8 cellular contexts compared by ENCODE assay signal in genomic region chr12:57237952-57238853, GRCh38. TPM values are rescaled to one million over a fixed set of nuclear protein-coding genes. Genes with fewer than 3 reads are reported as not detected.
DNase-seq lines count a peak whose midpoint lies in the region; ATAC-seq and TF ChIP-seq lines count a peak whose summit lies in the region.

No MANE protein-coding gene starts in this region.

- no peak for ATAC-seq in activated B cell treated with CpG ODN at 0.5 μM for 24 hours (ENCODE audit: low read depth)
- ATAC-seq in HG02973 (IDR thresholded peaks at IDR 0.05; ENCODE audit: unreplicated experiment), result no peak
- no peak for ATAC-seq in HG03135 (IDR thresholded peaks at IDR 0.05; ENCODE audit: unreplicated experiment)

- H3K27me3 Mint-ChIP-seq in activated B cell treated with CpG ODN at 0.5 μM for 24 hours, result peaks cover 8% of the 10 kb centered on the region

- H3K4me1 ChIP-seq in HAP-1 (peaks cover 22% of the 10 kb centered on the region), left ventricle myocardium inferior (peaks cover 82% of the 10 kb centered on the region), thyroid gland (peaks cover 23 to 52% of the 10 kb centered on the region in 2 donors)

- H3K9me3 ChIP-seq in HAP-1, result no peaks in the 10 kb centered on the region
- H3K9me3 ChIP-seq in left ventricle myocardium inferior (replicated peaks), result no peaks in the 10 kb centered on the region
- H3K9me3 ChIP-seq in thyroid gland, result no peaks in the 10 kb centered on the region

- peak; percentile 6; the same call in 1 of the 2 replicates for TF ChIP-seq CTCF in BJ (IDR thresholded peaks at IDR 0.05; ENCODE audit: insufficient read depth, low read depth, low read length)
- no peak for TF ChIP-seq CTCF in activated B cell treated with CpG ODN at 0.5 μM for 24 hours (IDR thresholded peaks at IDR 0.05)
- no peak for TF ChIP-seq CTCF in left ventricle myocardium inferior (IDR thresholded peaks at IDR 0.05; ENCODE audit: borderline replicate concordance)
- TF ChIP-seq CTCF in thyroid gland (IDR thresholded peaks at IDR 0.05), result no peak

- WGBS in thyroid gland, 2 donors, result 5% methylated on average over 40 to 50 of the region's 62 CpGs

- DNase-seq in BJ (ENCODE audit: low read depth) (no peak), HAP-1 (ENCODE audit: low spot score in 2 of 2) (peak in 1 of 2 experiments; percentile 40), activated B cell treated with CpG ODN at 0.5 μM for 24 hours (peak; percentile 41), left ventricle myocardium inferior (no peak), thyroid gland (no peak)
- peak; percentile 56 for DNase-seq in stimulated activated CD8-positive, alpha-beta memory T cell treated with anti-CD3 and anti-CD28 coated beads, Interleukin-4, amount 100 ng/mL, for 48 hours

- H3K36me3 ChIP-seq in BJ (ENCODE audit: control insufficient read depth, insufficient read depth, low read length) (peaks cover 24% of the 10 kb centered on the region), HAP-1 (replicated peaks) (peaks cover 26% of the 10 kb centered on the region), left ventricle myocardium inferior (peaks cover 18% of the 10 kb centered on the region), thyroid gland (peaks cover 11 to 14% of the 10 kb centered on the region in 2 donors)

- no peak overlapping the region for H3K27ac Mint-ChIP-seq in activated B cell treated with CpG ODN at 0.5 μM for 24 hours

- peaks cover 94% of the 10 kb centered on the region for H3K4me1 Mint-ChIP-seq in activated B cell treated with CpG ODN at 0.5 μM for 24 hours

- H3K4me3 ChIP-seq in BJ (ENCODE audit: low read depth, low read length) (peak overlapping the region; percentile 18; the same call in 1 of the 2 replicates), HAP-1 (peak overlapping the region; percentile 54), left ventricle myocardium inferior (peak overlapping the region; percentile 69), thyroid gland (replicated peaks in 1 of 3) (peak overlapping the region in 1 of 3 donors; percentile 25)

- CTCF ChIA-PET in BJ (lab: Yijun Ruan, JAX), result interaction anchor here (1.0 to 14.1 kb wide), 18 partner anchors 9 to 229 kb away, joined by 3 to 334 read pairs (median 5); partner anchors contain the start of genes INHBE, NXPH4, SHMT2 and STAC3
- CTCF ChIA-PET in activated B cell treated with CpG ODN at 0.5 μM for 24 hours (lab: Charles Lee), result interaction anchor here (0.6 to 20.9 kb wide), 7 partner anchors 8 to 221 kb away, joined by 3 to 390 read pairs (median 9); partner anchors contain the start of genes GLI1, NXPH4, SHMT2 and STAC3

- TF ChIP-seq POLR2A in thyroid gland (IDR thresholded peaks at IDR 0.05), result no peak

- H3K4me3 Mint-ChIP-seq in activated B cell treated with CpG ODN at 0.5 μM for 24 hours, result peak overlapping the region; percentile 89

- in situ Hi-C loops in HAP-1 (cut with MboI; ENCODE audit: low sequenced_read_pairs), result no loop called here

- POLR2A ChIA-PET in BJ (lab: Charles Lee), result interaction anchor here (1.0 to 1.5 kb wide), 2 partner anchors 8 to 9 kb away, joined by 5 read pairs; partner anchors contain the start of gene SHMT2
- POLR2A ChIA-PET in activated B cell treated with CpG ODN at 0.5 μM for 24 hours (lab: Charles Lee), result interaction anchor here (0.6 to 9.0 kb wide), 5 partner anchors 12 to 242 kb away, joined by 3 to 268 read pairs (median 3); partner anchors contain the start of genes ARHGAP9, NXPH4 and SHMT2

- H3K27ac ChIP-seq in left ventricle myocardium inferior (replicated peaks) (peak overlapping the region; percentile 83), thyroid gland (no peak overlapping the region)

- H3K9me3 Mint-ChIP-seq in activated B cell treated with CpG ODN at 0.5 μM for 24 hours, result no peaks in the 10 kb centered on the region

- intact Hi-C loops in activated B cell treated with CpG ODN at 0.5 μM for 24 hours (cut with micrococcal nuclease) (no loop called here), left ventricle myocardium inferior (cut with micrococcal nuclease) (no loop called here), thyroid gland (cut with DNase I) (no loop called here)

- peaks cover 22% of the 10 kb centered on the region for H3K36me3 Mint-ChIP-seq in activated B cell treated with CpG ODN at 0.5 μM for 24 hours (ENCODE audit: low read depth)

- H3K27me3 ChIP-seq in BJ (ENCODE audit: control insufficient read depth, insufficient read depth, low read length), result no peaks in the 10 kb centered on the region; the same call in 1 of the 2 replicates
- no peaks in the 10 kb centered on the region for H3K27me3 ChIP-seq in HAP-1 (ENCODE audit: low read depth)
- H3K27me3 ChIP-seq in left ventricle myocardium inferior (ENCODE audit: low read depth), result peaks cover 85% of the 10 kb centered on the region
- peaks cover 30% of the 10 kb centered on the region for H3K27me3 ChIP-seq in thyroid gland

RNA-seq across cellular contexts. Expression of gene SHMT2, which starts 8.7 kb away (rescaled TPM):
- 299 and 550 TPM in 2 replicates for polyA plus RNA-seq in BJ (2011; rRNA removed)
- polyA minus RNA-seq in BJ (2011; rRNA and poly(A)+ RNA removed), result 213 and 403 TPM in 2 replicates
- total RNA-seq in activated B cell treated with CpG ODN at 0.5 μM for 24 hours, result 268 and 270 TPM in 2 replicates
- total RNA-seq in left ventricle myocardium inferior, result 22.9 TPM
- total RNA-seq in thyroid gland, result 10 to 100 TPM; 34.0 to 58.4 (median 49.8) TPM

RNA-seq across cellular contexts. Expression of gene STAC3, which starts 12.8 kb away (rescaled TPM):
- polyA plus RNA-seq in BJ (2011; rRNA removed), result 0.12 and 0.48 TPM in 2 replicates
- 0.62 and 0.67 TPM in 2 replicates for polyA minus RNA-seq in BJ (2011; rRNA and poly(A)+ RNA removed)
- total RNA-seq in activated B cell treated with CpG ODN at 0.5 μM for 24 hours, result 4.6 and 5.5 TPM in 2 replicates
- total RNA-seq in left ventricle myocardium inferior, result 0.69 TPM
- total RNA-seq in thyroid gland, result 1 to 10 TPM in 2 of 4 donors, under 1 TPM in 1, not detected in 1; 0.88 to 7.3 (median 3.0) TPM

RNA-seq across cellular contexts. Expression of gene NXPH4, which starts 21.6 kb away (rescaled TPM):
- polyA plus RNA-seq in BJ (2011; rRNA removed), result 1.4 and 2.8 TPM in 2 replicates
- 1.8 and 2.2 TPM in 2 replicates for polyA minus RNA-seq in BJ (2011; rRNA and poly(A)+ RNA removed)
- 3.4 and 3.5 TPM in 2 replicates for total RNA-seq in activated B cell treated with CpG ODN at 0.5 μM for 24 hours
- total RNA-seq in left ventricle myocardium inferior, result 0.44 TPM
- total RNA-seq in thyroid gland, result under 1 TPM in 1 of 4 donors, not detected in 3; 0.27 TPM

Comparison
In these comparisons a context has a peak if more than half of its experiments do, and no peak if none do; other contexts are left out.
1. DNase-seq: peak in activated B cell treated with CpG ODN at 0.5 μM for 24 hours (single experiment) and stimulated activated CD8-positive, alpha-beta memory T cell treated with anti-CD3 and anti-CD28 coated beads, Interleukin-4, amount 100 ng/mL, for 48 hours (single experiment); none in BJ (single experiment), left ventricle myocardium inferior (single experiment) and thyroid gland (0 of 2).